In genomic region chr11:13036235-13036634, GRCh38 we compare ENCODE assay signal across 39 cellular contexts. TPM values are rescaled to one million over a fixed set of nuclear protein-coding genes. Genes with fewer than 3 reads are reported as not detected.
"Had no signal": no experiment of that assay in that cellular context is flagged by ENCODE, and none has a peak within 500 bp of the region (broad histone marks: within the 10 kb centered on the region; RNA-seq: fewer than 3 reads in every experiment).

No MANE protein-coding gene starts in this region.

- H3K4me1 ChIP-seq: adrenal gland, ascending aorta, breast epithelium had no signal

- H3K27ac ChIP-seq: adrenal gland, ascending aorta, body of pancreas, brain microvascular endothelial cell, breast epithelium, cardiac muscle cell had no signal

- H3K27me3 ChIP-seq: ascending aorta, body of pancreas, breast epithelium had no signal

- H3K9me3 ChIP-seq: adrenal gland, ascending aorta, body of pancreas, breast epithelium had no signal

- ATAC-seq: activated naive CD4-positive, alpha-beta T cell treated with anti-CD3 and anti-CD28 coated beads, Interleukin-2, amount 50 U/mL, for 72 hours; activated naive CD8-positive, alpha-beta T cell treated with anti-CD3 and anti-CD28 coated beads, Interleukin-2, amount 50 U/mL, for 24 hours; activated T-cell treated with anti-CD3 and anti-CD28 coated beads, Interleukin-2, amount 50 U/mL, for 4 hours; activated T-cell treated with anti-CD3 and anti-CD28 coated beads, Interleukin-2, amount 50 U/mL, for 72 hours; activated T-helper 17 cell treated with anti-CD3 and anti-CD28 coated beads, Interleukin-2, amount 50 U/mL, for 72 hours; body of pancreas had no signal

- H3K27ac Mint-ChIP-seq: activated naive CD4-positive, alpha-beta T cell treated with anti-CD3 and anti-CD28 coated beads for 36 hours; activated naive CD4-positive, alpha-beta T cell treated with anti-CD3 and anti-CD28 coated beads, Interleukin-2, amount 10 ng/mL, durations not matched to agents 7 days and 5 days; activated naive CD4-positive, alpha-beta T cell treated with anti-CD3 and anti-CD28 coated beads, Interleukin-2, amount 50 U/mL, for 24 hours; activated naive CD4-positive, alpha-beta T cell treated with anti-CD3 and anti-CD28 coated beads, Interleukin-2, amount 50 U/mL, for 72 hours; activated naive CD8-positive, alpha-beta T cell; activated naive CD8-positive, alpha-beta T cell treated with anti-CD3 and anti-CD28 coated beads for 36 hours; activated naive CD8-positive, alpha-beta T cell treated with anti-CD3 and anti-CD28 coated beads, Interleukin-2, amount 10 ng/mL, durations not matched to agents 7 days and 5 days; activated naive CD8-positive, alpha-beta T cell treated with anti-CD3 and anti-CD28 coated beads, Interleukin-2, amount 50 U/mL, for 24 hours; activated T-cell treated with anti-CD3 and anti-CD28 coated beads, Interleukin-2, amount 50 U/mL, for 24 hours; activated T-cell treated with anti-CD3 and anti-CD28 coated beads, Interleukin-2, amount 50 U/mL, for 72 hours; activated T-helper 1 cell treated with anti-CD3 and anti-CD28 coated beads, Interleukin-12 subunit alpha, Interleukin-12 subunit beta, Interleukin-2, Interleukin-4 antibody, amounts not matched to agents 30 ng/mL and 10 ng/mL and 1 ng/mL, durations not matched to agents 14 hours and 24 hours and 36 hours; activated T-helper 17 cell treated with anti-CD3 and anti-CD28 coated beads, Interleukin-2, amount 50 U/mL, for 72 hours; activated T-helper 2 cell treated with anti-CD3 and anti-CD28 coated beads, Interferon-gamma antibody, Interleukin-2, Interleukin-4, amounts not matched to agents 10 μg/mL and 5 μg/mL and 100 μg/mL, durations not matched to agents 14 hours and 24 hours and 36 hours; brain had no signal

- H3K36me3 ChIP-seq: adrenal gland, ascending aorta, brain microvascular endothelial cell, breast epithelium, cardiac muscle cell had no signal

- H3K9me3 Mint-ChIP-seq: activated naive CD4-positive, alpha-beta T cell treated with anti-CD3 and anti-CD28 coated beads for 36 hours; activated naive CD4-positive, alpha-beta T cell treated with anti-CD3 and anti-CD28 coated beads, Interleukin-2, amount 10 ng/mL, durations not matched to agents 7 days and 5 days; activated naive CD4-positive, alpha-beta T cell treated with anti-CD3 and anti-CD28 coated beads, Interleukin-2, amount 50 U/mL, for 24 hours; activated naive CD4-positive, alpha-beta T cell treated with anti-CD3 and anti-CD28 coated beads, Interleukin-2, amount 50 U/mL, for 72 hours; activated naive CD8-positive, alpha-beta T cell treated with anti-CD3 and anti-CD28 coated beads for 36 hours; activated naive CD8-positive, alpha-beta T cell treated with anti-CD3 and anti-CD28 coated beads, Interleukin-2, amount 10 ng/mL, durations not matched to agents 7 days and 5 days; activated naive CD8-positive, alpha-beta T cell treated with anti-CD3 and anti-CD28 coated beads, Interleukin-2, amount 50 U/mL, for 24 hours; activated T-cell treated with anti-CD3 and anti-CD28 coated beads, Interleukin-2, amount 50 U/mL, for 24 hours; activated T-cell treated with anti-CD3 and anti-CD28 coated beads, Interleukin-2, amount 50 U/mL, for 4 hours; activated T-cell treated with anti-CD3 and anti-CD28 coated beads, Interleukin-2, amount 50 U/mL, for 72 hours; activated T-helper 1 cell treated with anti-CD3 and anti-CD28 coated beads, Interleukin-12 subunit alpha, Interleukin-12 subunit beta, Interleukin-2, Interleukin-4 antibody, amounts not matched to agents 30 ng/mL and 10 ng/mL and 1 ng/mL, durations not matched to agents 14 hours and 24 hours and 36 hours; activated T-helper 17 cell treated with anti-CD3 and anti-CD28 coated beads, Interleukin-2, amount 50 U/mL, for 72 hours; activated T-helper 2 cell treated with anti-CD3 and anti-CD28 coated beads, Interferon-gamma antibody, Interleukin-2, Interleukin-4, amounts not matched to agents 10 μg/mL and 5 μg/mL and 100 μg/mL, durations not matched to agents 14 hours and 24 hours and 36 hours; central memory CD8-positive, alpha-beta T cell had no signal

- H3K4me3 Mint-ChIP-seq: activated naive CD4-positive, alpha-beta T cell treated with anti-CD3 and anti-CD28 coated beads for 36 hours; activated naive CD4-positive, alpha-beta T cell treated with anti-CD3 and anti-CD28 coated beads, Interleukin-2, amount 10 ng/mL, durations not matched to agents 7 days and 5 days; activated naive CD4-positive, alpha-beta T cell treated with anti-CD3 and anti-CD28 coated beads, Interleukin-2, amount 50 U/mL, for 24 hours; activated naive CD8-positive, alpha-beta T cell; activated naive CD8-positive, alpha-beta T cell treated with anti-CD3 and anti-CD28 coated beads for 36 hours; activated naive CD8-positive, alpha-beta T cell treated with anti-CD3 and anti-CD28 coated beads, Interleukin-2, amount 10 ng/mL, durations not matched to agents 7 days and 5 days; activated naive CD8-positive, alpha-beta T cell treated with anti-CD3 and anti-CD28 coated beads, Interleukin-2, amount 50 U/mL, for 24 hours; activated T-cell treated with anti-CD3 and anti-CD28 coated beads, Interleukin-2, amount 50 U/mL, for 24 hours; activated T-cell treated with anti-CD3 and anti-CD28 coated beads, Interleukin-2, amount 50 U/mL, for 4 hours; activated T-cell treated with anti-CD3 and anti-CD28 coated beads, Interleukin-2, amount 50 U/mL, for 72 hours; activated T-helper 1 cell treated with anti-CD3 and anti-CD28 coated beads, Interleukin-12 subunit alpha, Interleukin-12 subunit beta, Interleukin-2, Interleukin-4 antibody, amounts not matched to agents 30 ng/mL and 10 ng/mL and 1 ng/mL, durations not matched to agents 14 hours and 24 hours and 36 hours; activated T-helper 17 cell treated with anti-CD3 and anti-CD28 coated beads, Interleukin-2, amount 50 U/mL, for 72 hours; brain; central memory CD8-positive, alpha-beta T cell had no signal

- H3K4me3 ChIP-seq: adrenal gland, ascending aorta, body of pancreas, breast epithelium, cardiac muscle cell had no signal

- H3K36me3 Mint-ChIP-seq: activated naive CD4-positive, alpha-beta T cell treated with anti-CD3 and anti-CD28 coated beads, Interleukin-2, amount 10 ng/mL, durations not matched to agents 7 days and 5 days; activated naive CD4-positive, alpha-beta T cell treated with anti-CD3 and anti-CD28 coated beads, Interleukin-2, amount 50 U/mL, for 24 hours; activated naive CD4-positive, alpha-beta T cell treated with anti-CD3 and anti-CD28 coated beads, Interleukin-2, amount 50 U/mL, for 72 hours; activated naive CD8-positive, alpha-beta T cell; activated naive CD8-positive, alpha-beta T cell treated with anti-CD3 and anti-CD28 coated beads for 36 hours; activated naive CD8-positive, alpha-beta T cell treated with anti-CD3 and anti-CD28 coated beads, Interleukin-2, amount 10 ng/mL, durations not matched to agents 7 days and 5 days; brain had no signal

- DNase-seq: activated effector memory CD4-positive, alpha-beta T cell treated with anti-CD3 and anti-CD28 coated beads, Interleukin-2, amount 50 U/mL, for 16 hours; activated effector memory CD4-positive, alpha-beta T cell treated with Interleukin-2 at 50 U/mL for 16 hours; activated gamma-delta T cell; activated gamma-delta T cell treated with Interleukin-2 at 50 U/mL for 16 hours; activated naive CD4-positive, alpha-beta T cell; activated naive CD4-positive, alpha-beta T cell treated with anti-CD3 and anti-CD28 coated beads for 36 hours; activated naive CD4-positive, alpha-beta T cell treated with anti-CD3 and anti-CD28 coated beads, Interleukin-2, amount 10 ng/mL, durations not matched to agents 7 days and 5 days; activated naive CD4-positive, alpha-beta T cell treated with anti-CD3 and anti-CD28 coated beads, Interleukin-2, amount 50 U/mL, for 16 hours; activated naive CD4-positive, alpha-beta T cell treated with Interleukin-2 at 50 U/mL for 16 hours; activated naive CD8-positive, alpha-beta T cell treated with anti-CD3 and anti-CD28 coated beads for 36 hours; activated naive CD8-positive, alpha-beta T cell treated with anti-CD3 and anti-CD28 coated beads, Interleukin-2, amount 10 ng/mL, durations not matched to agents 7 days and 5 days; activated naive CD8-positive, alpha-beta T cell treated with anti-CD3 and anti-CD28 coated beads, Interleukin-2, amount 50 U/mL, for 24 hours; activated T-cell treated with anti-CD3 and anti-CD28 coated beads for 4 hours; activated T-cell treated with anti-CD3 and anti-CD28 coated beads, Interleukin-2, amount 50 U/mL, for 1 hour; activated T-cell treated with anti-CD3 and anti-CD28 coated beads, Interleukin-2, amount 50 U/mL, for 24 hours; activated T-cell treated with anti-CD3 and anti-CD28 coated beads, Interleukin-2, amount 50 U/mL, for 4 hours; activated T-cell treated with anti-CD3 and anti-CD28 coated beads, Interleukin-2, amount 50 U/mL, for 48 hours; activated T-cell treated with anti-CD3 and anti-CD28 coated beads, Interleukin-2, amount 50 U/mL, for 72 hours; adrenal gland; amniotic stem cell; amygdala; anterior cingulate cortex; aorta; body of pancreas; brain microvascular endothelial cell; caudate nucleus; central memory CD4-positive, alpha-beta T cell; cerebellar nuclear complex had no signal

- H3K4me1 Mint-ChIP-seq: activated naive CD4-positive, alpha-beta T cell treated with anti-CD3 and anti-CD28 coated beads, Interleukin-2, amount 10 ng/mL, durations not matched to agents 7 days and 5 days; activated naive CD4-positive, alpha-beta T cell treated with anti-CD3 and anti-CD28 coated beads, Interleukin-2, amount 50 U/mL, for 24 hours; activated naive CD8-positive, alpha-beta T cell treated with anti-CD3 and anti-CD28 coated beads for 36 hours; activated naive CD8-positive, alpha-beta T cell treated with anti-CD3 and anti-CD28 coated beads, Interleukin-2, amount 10 ng/mL, durations not matched to agents 7 days and 5 days; activated naive CD8-positive, alpha-beta T cell treated with anti-CD3 and anti-CD28 coated beads, Interleukin-2, amount 50 U/mL, for 24 hours; activated T-helper 17 cell treated with anti-CD3 and anti-CD28 coated beads, Interleukin-2, amount 50 U/mL, for 72 hours; central memory CD8-positive, alpha-beta T cell had no signal

RNA-seq across cellular contexts. Expression of gene RASSF10, which starts 27.1 kb away (rescaled TPM):
- total RNA-seq: activated naive CD4-positive, alpha-beta T cell treated with anti-CD3 and anti-CD28 coated beads for 36 hours; activated naive CD4-positive, alpha-beta T cell treated with anti-CD3 and anti-CD28 coated beads, Interleukin-2, amount 50 U/mL, for 72 hours; activated naive CD8-positive, alpha-beta T cell treated with anti-CD3 and anti-CD28 coated beads for 36 hours; activated naive CD8-positive, alpha-beta T cell treated with anti-CD3 and anti-CD28 coated beads, Interleukin-2, amount 10 ng/mL, durations not matched to agents 7 days and 5 days; activated T-cell treated with anti-CD3 and anti-CD28 coated beads, Interleukin-2, amount 50 U/mL, for 4 hours; activated T-helper 1 cell treated with anti-CD3 and anti-CD28 coated beads, Interleukin-12 subunit alpha, Interleukin-12 subunit beta, Interleukin-2, Interleukin-4 antibody, amounts not matched to agents 30 ng/mL and 10 ng/mL and 1 ng/mL, durations not matched to agents 14 hours and 24 hours and 36 hours; activated T-helper 17 cell treated with anti-CD3 and anti-CD28 coated beads, Interleukin-2, amount 50 U/mL, for 72 hours; activated T-helper 2 cell treated with anti-CD3 and anti-CD28 coated beads, Interferon-gamma antibody, Interleukin-2, Interleukin-4, amounts not matched to agents 10 μg/mL and 5 μg/mL and 100 μg/mL, durations not matched to agents 14 hours and 24 hours and 36 hours; adrenal gland; ascending aorta; body of pancreas had no signal
- polyA plus RNA-seq: aorta, cardiac muscle cell had no signal
